ENCODE assay signal across 8 cellular contexts in the genomic region with DNA sequence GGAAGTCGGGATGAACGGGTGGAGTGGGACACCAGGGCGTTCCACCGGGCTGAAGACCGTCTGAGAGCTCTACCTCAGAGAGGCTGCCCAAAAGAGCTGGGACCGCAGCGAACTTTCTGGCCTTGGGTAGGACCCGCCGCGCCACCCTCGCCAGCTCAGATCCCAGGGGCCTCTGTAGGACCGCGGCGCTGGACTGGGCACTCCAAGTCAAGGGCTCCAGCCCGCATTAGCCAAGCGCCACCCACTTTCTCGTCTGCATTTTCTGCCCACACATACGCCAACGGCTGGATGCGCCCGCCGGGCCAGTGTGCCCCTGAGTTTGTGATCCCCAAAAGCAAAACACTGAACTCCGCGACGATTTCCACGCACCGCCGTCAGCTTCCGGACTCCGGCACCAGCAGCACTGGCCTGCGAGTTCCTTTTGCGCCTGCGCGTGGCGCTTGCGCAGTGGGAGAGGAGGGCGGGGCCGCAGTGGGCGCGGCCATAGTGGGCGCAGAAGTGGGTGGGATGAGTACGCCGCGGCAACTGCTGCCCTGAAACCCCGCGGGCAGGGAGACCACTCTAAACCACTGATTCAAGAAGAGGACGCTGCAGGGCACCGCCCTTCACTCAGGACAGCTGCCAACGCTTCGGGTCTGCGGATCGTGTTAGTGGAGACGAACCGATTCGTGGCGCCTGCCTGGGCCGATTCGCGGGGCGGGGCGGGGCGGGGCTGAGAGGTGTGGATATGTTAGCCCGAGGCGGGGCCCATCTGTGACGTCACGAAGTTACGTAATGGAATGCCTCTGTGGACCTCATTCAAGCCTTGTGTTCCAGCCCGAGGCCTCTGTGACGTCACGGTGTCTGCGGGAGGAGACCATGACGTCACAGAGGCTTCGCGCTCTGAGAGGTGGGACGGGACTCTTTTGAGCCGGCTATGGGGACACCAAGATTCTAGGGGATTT. TPM values are rescaled to one million over a fixed set of nuclear protein-coding genes. Genes with fewer than 3 reads are reported as not detected.
DNase-seq lines count a peak whose midpoint lies in the region; ATAC-seq, FAIRE-seq and TF ChIP-seq lines count a peak whose summit lies in the region.

No MANE protein-coding gene starts in this region.

- H3K4me1 ChIP-seq in HUES6 (ENCODE audit: control insufficient read depth, insufficient read depth, low read length) (peaks cover 11% of the 10 kb centered on the region), NT2/D1 (ENCODE audit: insufficient read depth, insufficient read length) (no peaks in the 10 kb centered on the region), endodermal cell (ENCODE audit: control insufficient read depth, insufficient read depth, low read length) (peaks cover 3% of the 10 kb centered on the region)

- no peak for FAIRE-seq in D721Med (lab: Jason Lieb, UNC)

- peak overlapping the region; percentile 89 for H3K4me3 ChIP-seq in HUES6 (ENCODE audit: low read depth, low read length)
- H3K4me3 ChIP-seq in NT2/D1 (ENCODE audit: insufficient read length, low read depth) = peak overlapping the region; percentile 79
- H3K4me3 ChIP-seq in endodermal cell (ENCODE audit: low read length) = peak overlapping the region; percentile 91

- H3K27ac Mint-ChIP-seq in endodermal cell (peak overlapping the region; percentile 98), mesothelial cell of epicardium (peak overlapping the region; percentile 99)

- ATAC-seq in GM21515 (IDR thresholded peaks at IDR 0.05; ENCODE audit: unreplicated experiment) = peak; percentile 93

- H3K36me3 Mint-ChIP-seq in endodermal cell (ENCODE audit: low read depth) (no peaks in the 10 kb centered on the region), mesothelial cell of epicardium (peaks cover 9% of the 10 kb centered on the region)

- H3K9ac ChIP-seq in HUES6 (ENCODE audit: low read length) = peak overlapping the region; percentile 87
- peak overlapping the region; percentile 97 for H3K9ac ChIP-seq in NT2/D1 (ENCODE audit: insufficient read length, low read depth)
- H3K9ac ChIP-seq in endodermal cell (ENCODE audit: extremely low read depth, low read length, poor library complexity, severe bottlenecking) = peak overlapping the region; percentile 70

- H3K9me3 Mint-ChIP-seq in endodermal cell (no peaks in the 10 kb centered on the region), mesothelial cell of epicardium (no peaks in the 10 kb centered on the region)

- peak; percentile 74 for DNase-seq in D721Med (ENCODE audit: insufficient read length, low spot score)
- DNase-seq in NT2/D1 (ENCODE audit: low read depth, low spot score) = peak; percentile 71
- peak; percentile 94 for DNase-seq in activated CD8-positive, alpha-beta memory T cell treated with anti-CD3 and anti-CD28 coated beads, Interleukin-2, amount 50 U/mL, for 4 hours
- peak; percentile 97 for DNase-seq in endodermal cell
- peak; percentile 80 to 99 for DNase-seq in mesothelial cell of epicardium (ENCODE audit: low spot score in 2 of 2, unreplicated experiment in 2 of 2)
- DNase-seq in stimulated activated CD8-positive, alpha-beta memory T cell treated with anti-CD3 and anti-CD28 coated beads, Interleukin-15, amount 100 ng/mL, for 24 hours (ENCODE audit: low read depth) = peak; percentile 92

- WGBS in endodermal cell (ENCODE audit: insufficient coverage in 1 of 2, insufficient read length in 1 of 2), 2 experiments = 3 to 8% methylated on average over 31 to 76 of the region's 76 CpGs

- H3K27me3 ChIP-seq in HUES6 (ENCODE audit: control insufficient read depth, insufficient read depth, low read length) (peaks cover 47% of the 10 kb centered on the region), NT2/D1 (ENCODE audit: insufficient read depth, insufficient read length) (peaks cover 47% of the 10 kb centered on the region), endodermal cell (ENCODE audit: control insufficient read depth, insufficient read depth, low read length, poor library complexity, severe bottlenecking) (peaks cover 54% of the 10 kb centered on the region)

- H3K27ac ChIP-seq in HUES6 (ENCODE audit: low read depth, low read length) = peak overlapping the region; percentile 20; the same call in 1 of the 2 replicates
- H3K27ac ChIP-seq in endodermal cell (ENCODE audit: low read depth, low read length) = peak overlapping the region; percentile 55

- H3K9me3 ChIP-seq in HUES6 (ENCODE audit: control insufficient read depth, insufficient read depth, low read depth, low read length) (no peaks in the 10 kb centered on the region), NT2/D1 (ENCODE audit: insufficient read depth, low read length) (no peaks in the 10 kb centered on the region), endodermal cell (ENCODE audit: control insufficient read depth, low read length) (no peaks in the 10 kb centered on the region)

- H3K27me3 Mint-ChIP-seq in endodermal cell (ENCODE audit: insufficient read depth) (peaks cover 57% of the 10 kb centered on the region), mesothelial cell of epicardium (ENCODE audit: low read depth) (peaks cover 44% of the 10 kb centered on the region)

- H3K36me3 ChIP-seq in HUES6 (ENCODE audit: control insufficient read depth, insufficient read depth, low read length) (no peaks in the 10 kb centered on the region), NT2/D1 (ENCODE audit: insufficient read depth, insufficient read length, low read length) (peaks cover 3% of the 10 kb centered on the region), endodermal cell (ENCODE audit: control insufficient read depth, insufficient read depth, low read length) (no peaks in the 10 kb centered on the region)

- TF ChIP-seq CTCF in D721Med (IDR thresholded peaks at IDR 0.05; ENCODE audit: insufficient read depth, missing control alignments) = no peak
- no peak for TF ChIP-seq CTCF in endodermal cell (conservative IDR thresholded peaks at IDR 0.05)
- no peak for TF ChIP-seq CTCF in mesothelial cell of epicardium (IDR thresholded peaks at IDR 0.05; ENCODE audit: unreplicated experiment)

- peak overlapping the region; percentile 93 for H3K4me3 Mint-ChIP-seq in endodermal cell
- peak overlapping the region; percentile 99 for H3K4me3 Mint-ChIP-seq in mesothelial cell of epicardium

- H3K4me1 Mint-ChIP-seq in endodermal cell (peaks cover 8% of the 10 kb centered on the region), mesothelial cell of epicardium (peaks cover 15% of the 10 kb centered on the region)

RNA-seq across cellular contexts. Expression of a gene that starts 10.5 kb away (rescaled TPM):
- not detected for total RNA-seq in endodermal cell
- polyA plus RNA-seq in endodermal cell (2013, experiment 1 of 2) = 0.82 TPM
- 0.46 TPM for polyA plus RNA-seq in endodermal cell (2013, experiment 2 of 2)
- 23.4 to 27.8 TPM (median 26.0 TPM) in 3 replicates for total RNA-seq in mesothelial cell of epicardium

Comparison
In these comparisons a context has a peak if more than half of its experiments do, and no peak if none do; other contexts are left out.
1. Peak in every context shown above with its lines: DNase-seq, ATAC-seq, H3K4me3 ChIP-seq and H3K27ac ChIP-seq.
2. RNA of a gene that starts 10.5 kb away (total RNA-seq): 23.4 to 27.8 TPM in mesothelial cell of epicardium; not detected in endodermal cell; every median in the first group is over 10 times any median in the second.